Comparison of ENCODE assay signal across 1 cellular context in genomic region chr7:153381275-153382119, GRCh38.
TF ChIP-seq lines count a peak whose summit lies in the region.

No MANE protein-coding gene starts in this region.

TF ChIP-seq in H1, 55 proteins besides CTCF, POLR2A, EP300 and RAD21:
- TF ChIP-seq TCF12 (IDR thresholded peaks at IDR 0.05; ENCODE audit: low read depth, low read length) (no peak), NANOG (IDR thresholded peaks at IDR 0.05; ENCODE audit: insufficient read depth, low read depth, low read length, poor library complexity, severe bottlenecking) (no peak), CREB1 (IDR thresholded peaks at IDR 0.05) (0 out of 2 replicates have a peak, but pooled peaks have one; percentile 18)
